ENCODE assay signal across 8 cellular contexts in the genomic region with DNA sequence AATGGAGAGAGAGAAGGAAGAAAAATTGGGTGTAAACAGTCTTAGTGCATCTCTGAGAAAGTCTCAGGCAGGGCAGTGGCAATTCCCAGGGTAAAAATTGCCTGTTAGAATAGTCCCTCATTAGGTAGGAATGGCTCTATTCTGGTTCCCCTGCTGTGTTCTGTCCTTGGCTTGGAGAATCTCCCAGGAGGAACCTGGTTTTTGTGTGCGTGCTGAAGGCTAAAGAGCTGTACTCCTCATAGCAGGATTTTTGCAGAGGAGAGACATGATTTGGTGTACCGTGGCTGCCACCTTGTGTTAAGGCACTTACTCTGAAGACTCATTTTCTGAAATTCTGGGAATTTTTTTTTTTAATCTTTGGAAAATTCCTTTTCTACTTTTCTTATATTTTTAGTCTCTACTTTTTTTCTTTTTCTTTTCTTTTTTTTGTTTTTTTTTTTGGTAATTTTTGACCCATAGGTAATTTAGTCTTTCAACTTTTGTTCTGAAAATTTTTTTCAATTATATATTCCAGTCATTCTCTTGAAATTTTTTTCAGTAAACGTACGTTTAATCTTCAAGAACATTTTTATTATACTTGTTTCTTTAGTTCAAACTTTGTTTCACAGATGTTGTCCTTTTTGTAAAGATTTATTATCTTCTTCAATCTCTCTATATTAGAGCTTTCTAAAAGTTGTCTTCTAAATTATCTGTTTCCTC.
DNase-seq lines count a peak whose midpoint lies in the region; TF ChIP-seq lines count a peak whose summit lies in the region.

No MANE protein-coding gene starts in this region.

- no peaks in the 10 kb centered on the region for H3K36me3 ChIP-seq in HUES64 (ENCODE audit: insufficient read depth, low read length)
- H3K36me3 ChIP-seq in OCI-LY3 (replicated peaks; ENCODE audit: low read depth, low read length), result peaks cover 13% of the 10 kb centered on the region
- H3K36me3 ChIP-seq in tibial artery, result peaks cover 11 to 16% (median 16%) of the 10 kb centered on the region in 3 donors

- no peaks in the 10 kb centered on the region for H4K20me1 ChIP-seq in OCI-LY3 (ENCODE audit: insufficient read depth, low read length)

- 3% methylated on average over 2 of the region's 4 CpGs for WGBS in HUES64

- H3K4me3 ChIP-seq in HUES64 (ENCODE audit: low read length) (no peak overlapping the region), OCI-LY3 (ENCODE audit: low read length) (no peak overlapping the region), tibial artery (no peak overlapping the region)

- DNase-seq in ELR (ENCODE audit: low read depth) (peak; percentile 80), cerebellar cortex (ENCODE audit: low spot score) (peak; percentile 88), kidney tubule cell (ENCODE audit: low spot score) (peak; percentile 65), tibial artery (peak in 1 of 2 donors; percentile 25), GM19238 (ENCODE audit: insufficient read length, low spot score) (no peak), NCI-H187 treated with DMSO at 0.1 percent for 48 hours (lab: John Stamatoyannopoulos, UW) (no peak)

- H3K79me2 ChIP-seq in OCI-LY3 (ENCODE audit: low read length), result no peaks in the 10 kb centered on the region

- H3K27me3 ChIP-seq in HUES64 (ENCODE audit: insufficient read depth, low read length), result no peaks in the 10 kb centered on the region
- H3K27me3 ChIP-seq in OCI-LY3 (ENCODE audit: low read depth, low read length), result no peaks in the 10 kb centered on the region
- H3K27me3 ChIP-seq in tibial artery, result no peaks in the 10 kb centered on the region

- H3K9ac ChIP-seq in HUES64 (ENCODE audit: low read depth, low read length) (0 out of 2 replicates have a peak overlapping the region, but pooled peaks have one; percentile 11), OCI-LY3 (ENCODE audit: low read length) (no peak overlapping the region)

- H2AFZ ChIP-seq in OCI-LY3 (ENCODE audit: low read depth, low read length), result no peak overlapping the region

- no peaks in the 10 kb centered on the region for H3K9me3 ChIP-seq in HUES64 (ENCODE audit: insufficient read depth, low read depth, low read length)
- H3K9me3 ChIP-seq in OCI-LY3 (ENCODE audit: insufficient read depth, low read length), result 0 out of 2 replicates have a peak, but pooled peaks cover 7% of the 10 kb centered on the region
- peaks cover 0 to 15% (median 7%) of the 10 kb centered on the region in 3 donors for H3K9me3 ChIP-seq in tibial artery

- no peak overlapping the region for H3K4me2 ChIP-seq in OCI-LY3 (ENCODE audit: low read length)

- H3K4me1 ChIP-seq in HUES64 (ENCODE audit: insufficient read depth, low read length), result peaks cover 28% of the 10 kb centered on the region
- H3K4me1 ChIP-seq in OCI-LY3 (ENCODE audit: low read length), result no peaks in the 10 kb centered on the region
- H3K4me1 ChIP-seq in tibial artery, result peaks cover 0 to 2% (median 0%) of the 10 kb centered on the region in 4 donors

- TF ChIP-seq CTCF in OCI-LY3 (IDR thresholded peaks at IDR 0.05; ENCODE audit: low read depth, low read length), result peak; percentile 60
- peak; percentile 26 to 41 for TF ChIP-seq CTCF in tibial artery (IDR thresholded peaks at IDR 0.05)

- intact Hi-C loops in tibial artery (cut with DNase I; ENCODE audit: low total_unique reads), result no loop called here

- H3K27ac ChIP-seq in HUES64 (ENCODE audit: low read depth, low read length) (no peak overlapping the region), OCI-LY3 (ENCODE audit: low read length) (no peak overlapping the region), tibial artery (no peak overlapping the region)

Comparison
In these comparisons a context has a peak if more than half of its experiments do, and no peak if none do; other contexts are left out.
1. DNase-seq: peak in ELR (single experiment), cerebellar cortex (single experiment) and kidney tubule cell (single experiment); none in GM19238 (single experiment) and NCI-H187 treated with DMSO at 0.1 percent for 48 hours (single experiment).